ENCODE assay signal across 9 cellular contexts in the genomic region with DNA sequence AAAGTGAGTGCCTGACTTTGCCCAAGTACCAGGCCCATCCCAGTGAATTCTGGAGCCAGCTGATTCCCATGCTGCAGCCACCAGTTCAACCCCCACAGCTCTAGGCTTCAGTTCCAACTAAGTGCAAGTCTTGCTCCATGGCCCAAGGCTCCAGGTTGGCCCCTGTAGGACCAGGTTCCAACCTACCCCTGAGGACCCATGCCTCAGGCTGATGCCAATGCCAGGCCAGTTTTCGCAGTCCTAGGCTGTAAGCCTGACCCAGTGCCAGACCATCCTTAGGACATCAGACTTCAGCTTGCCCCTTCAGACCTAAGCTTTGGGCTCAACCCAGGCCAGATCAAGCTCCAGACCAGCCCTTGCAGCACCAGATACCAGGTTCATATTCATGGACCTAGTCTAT.
"Had no signal": no experiment of that assay in that cellular context is flagged by ENCODE, and none has a peak within 500 bp of the region (broad histone marks: within the 10 kb centered on the region; RNA-seq: fewer than 3 reads in every experiment).

No MANE protein-coding gene starts in this region.

- FAIRE-seq: H54, K562 had no signal

- H3K4me3 Mint-ChIP-seq: H9 had no signal

- DNase-seq: GM23248, GOT3, H9, HCEC 1CT, IMR-90, KG1 had no signal

- H2AFZ ChIP-seq: GM23248 had no signal

- H3K27ac ChIP-seq: GM23248, HL-60 had no signal

- H3K27ac Mint-ChIP-seq: H9 had no signal

- H3K4me3 ChIP-seq: GM23248, K562 had no signal

- H3K9ac ChIP-seq: GM23248 had no signal

- H3K4me1 Mint-ChIP-seq: H9 had no signal

- ATAC-seq: K562 had no signal
